Comparison of ENCODE assay signal across 29 cellular contexts in genomic region chr17:61846088-61846487, GRCh38.
"Had no signal": no experiment of that assay in that cellular context is flagged by ENCODE, and none has a peak within 500 bp of the region (broad histone marks: within the 10 kb centered on the region; RNA-seq: fewer than 3 reads in every experiment).

No MANE protein-coding gene starts in this region.

- H3K4me3 ChIP-seq: adrenal gland, ascending aorta, body of pancreas, breast epithelium, cardiac muscle cell had no signal

- H3K4me1 ChIP-seq: adrenal gland, ascending aorta, body of pancreas, breast epithelium had no signal

- DNase-seq: activated effector memory CD4-positive, alpha-beta T cell treated with anti-CD3 and anti-CD28 coated beads, Interleukin-2, amount 50 U/mL, for 16 hours; activated effector memory CD4-positive, alpha-beta T cell treated with Interleukin-2 at 50 U/mL for 16 hours; activated gamma-delta T cell; activated gamma-delta T cell treated with Interleukin-2 at 50 U/mL for 16 hours; activated naive CD4-positive, alpha-beta T cell; activated naive CD4-positive, alpha-beta T cell treated with anti-CD3 and anti-CD28 coated beads for 36 hours; activated naive CD4-positive, alpha-beta T cell treated with anti-CD3 and anti-CD28 coated beads, Interleukin-2, amount 10 ng/mL, durations not matched to agents 7 days and 5 days; activated naive CD4-positive, alpha-beta T cell treated with anti-CD3 and anti-CD28 coated beads, Interleukin-2, amount 50 U/mL, for 16 hours; activated naive CD4-positive, alpha-beta T cell treated with Interleukin-2 at 50 U/mL for 16 hours; activated naive CD8-positive, alpha-beta T cell treated with anti-CD3 and anti-CD28 coated beads for 36 hours; activated naive CD8-positive, alpha-beta T cell treated with anti-CD3 and anti-CD28 coated beads, Interleukin-2, amount 10 ng/mL, durations not matched to agents 7 days and 5 days; activated naive CD8-positive, alpha-beta T cell treated with anti-CD3 and anti-CD28 coated beads, Interleukin-2, amount 50 U/mL, for 24 hours; activated T-cell treated with anti-CD3 and anti-CD28 coated beads, Interleukin-2, amount 50 U/mL, for 24 hours; activated T-cell treated with anti-CD3 and anti-CD28 coated beads, Interleukin-2, amount 50 U/mL, for 4 hours; activated T-cell treated with anti-CD3 and anti-CD28 coated beads, Interleukin-2, amount 50 U/mL, for 48 hours; activated T-cell treated with anti-CD3 and anti-CD28 coated beads, Interleukin-2, amount 50 U/mL, for 72 hours; adrenal gland; amniotic stem cell; amygdala; anterior cingulate cortex; aorta; body of pancreas; brain microvascular endothelial cell; caudate nucleus; central memory CD4-positive, alpha-beta T cell; cerebellar nuclear complex had no signal

- H3K36me3 ChIP-seq: adrenal gland, ascending aorta, brain microvascular endothelial cell, breast epithelium, cardiac muscle cell had no signal

- H3K27ac ChIP-seq: adrenal gland, ascending aorta, body of pancreas, brain microvascular endothelial cell, breast epithelium, cardiac muscle cell had no signal

- H3K9me3 ChIP-seq: adrenal gland, ascending aorta, body of pancreas, breast epithelium had no signal
